18 cellular contexts compared by ENCODE assay signal in the genomic region with DNA sequence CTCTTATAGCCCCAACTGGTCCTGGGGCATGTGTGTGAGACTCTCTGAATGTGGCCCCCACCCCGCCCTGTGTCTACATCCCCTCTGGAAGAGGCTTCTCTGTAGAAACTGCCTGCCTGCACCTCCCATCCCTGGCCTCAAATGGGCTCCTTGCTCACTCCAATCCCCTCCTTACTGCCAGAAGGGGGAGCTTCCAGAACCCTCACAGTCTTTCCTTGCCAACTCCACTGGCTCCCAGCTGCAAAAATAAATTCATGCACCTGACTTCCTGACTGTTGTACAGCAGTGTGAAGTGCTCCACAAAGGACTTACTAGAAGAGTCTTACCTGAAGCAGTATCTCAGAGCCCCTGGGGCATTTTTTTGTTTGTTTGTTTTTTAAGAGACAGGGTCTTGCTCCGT. TPM values are rescaled to one million over a fixed set of nuclear protein-coding genes. Genes with fewer than 3 reads are reported as not detected.
A peak's percentile ranks its signal among the peaks of the same experiment; 100 is the strongest.
DNase-seq lines count a peak whose midpoint lies in the region; ATAC-seq and TF ChIP-seq lines count a peak whose summit lies in the region.
"Had no signal": no experiment of that assay in that cellular context is flagged by ENCODE, and none has a peak within 500 bp of the region (broad histone marks: within the 10 kb centered on the region; RNA-seq: fewer than 3 reads in every experiment).

No MANE protein-coding gene starts in this region.

- no peak overlapping the region for H3K4me2 ChIP-seq in Loucy (ENCODE audit: low read depth, low read length, poor library complexity, severe bottlenecking)

- H3K9me3 ChIP-seq in Loucy (ENCODE audit: insufficient read depth, low read depth, low read length) (no peaks in the 10 kb centered on the region), liver (ENCODE audit: control insufficient read depth in 4 of 4, low read length in 3 of 4) (no peaks in the 10 kb centered on the region)

- H3K27ac ChIP-seq in liver (ENCODE audit: low read depth in 1 of 2, low read length in 2 of 2) = no peak overlapping the region
- H3K27ac ChIP-seq: 22Rv1, C4-2B, coronary artery had no signal

- H2AFZ ChIP-seq in Loucy (ENCODE audit: low read length) = no peak overlapping the region

- H3K4me3 ChIP-seq in Loucy (ENCODE audit: low read length, poor library complexity, severe bottlenecking) (no peak overlapping the region), cardiac fibroblast (replicated peaks in 1 of 2; ENCODE audit: low read depth in 2 of 2, low read length in 2 of 2) (no peak overlapping the region), liver (ENCODE audit: low read depth in 1 of 3, low read length in 3 of 3) (no peak overlapping the region)
- H3K4me3 ChIP-seq: coronary artery had no signal

- DNase-seq in DMS 273 (lab: John Stamatoyannopoulos, UW; ENCODE audit: unreplicated experiment) = peak; percentile 11
- DNase-seq in DMS 273 treated with DMSO at 0.1 percent for 48 hours (lab: John Stamatoyannopoulos, UW) = no peak
- DNase-seq in cardiac fibroblast (ENCODE audit: low read depth in 2 of 2) = no peak
- no peak for DNase-seq in GF-D8 (lab: John Stamatoyannopoulos, UW)
- no peak for DNase-seq in NCI-H2107 (lab: John Stamatoyannopoulos, UW)
- DNase-seq: activated effector memory CD4-positive, alpha-beta T cell treated with anti-CD3 and anti-CD28 coated beads, Interleukin-2, amount 50 U/mL, for 16 hours; islet precursor cell; midbrain; NCI-H2029 treated with DMSO at 0.1 percent for 48 hours; stimulated activated CD4-positive, alpha-beta T cell treated with anti-CD3 and anti-CD28 coated beads, Interleukin-15, amount 100 ng/mL, for 24 hours; stimulated activated naive CD8-positive, alpha-beta T cell treated with anti-CD3 and anti-CD28 coated beads, Interleukin-15, amount 100 ng/mL, for 72 hours had no signal

- H3K4me1 ChIP-seq in Loucy (ENCODE audit: insufficient read depth, low read length, poor library complexity, severe bottlenecking) = peaks cover 4% of the 10 kb centered on the region
- no peaks in the 10 kb centered on the region for H3K4me1 ChIP-seq in liver (ENCODE audit: control insufficient read depth in 4 of 4, insufficient read depth in 4 of 4, low read length in 3 of 4)

- no peaks in the 10 kb centered on the region for H3F3A ChIP-seq in Loucy (ENCODE audit: low read depth)

- H3K36me3 ChIP-seq in Loucy (ENCODE audit: insufficient read depth, low read length) = peaks cover 34% of the 10 kb centered on the region; the same call in 1 of the 2 replicates
- H3K36me3 ChIP-seq in liver (ENCODE audit: control insufficient read depth in 4 of 4, insufficient read depth in 3 of 4, low read depth in 1 of 4, low read length in 3 of 4) = peaks cover 0 to 22% (median 12%) of the 10 kb centered on the region in 4 donors

- over 99% methylated on average over 2 of the region's 2 CpGs for WGBS in liver

- no peaks in the 10 kb centered on the region for H3K27me3 ChIP-seq in Loucy (ENCODE audit: insufficient read depth, low read length, poor library complexity, severe bottlenecking)
- no peaks in the 10 kb centered on the region for H3K27me3 ChIP-seq in liver (ENCODE audit: control insufficient read depth in 4 of 4, insufficient read depth in 4 of 4, low read length in 3 of 4)

- no peaks in the 10 kb centered on the region for H4K20me1 ChIP-seq in Loucy (ENCODE audit: insufficient read depth, low read length, poor library complexity, severe bottlenecking)

- H3K9me2 ChIP-seq in Loucy (replicated peaks; ENCODE audit: low read depth, low read length) = no peaks in the 10 kb centered on the region

- TF ChIP-seq CTCF in Loucy (conservative IDR thresholded peaks at IDR 0.05; ENCODE audit: low read length) (peak; percentile 44), cardiac fibroblast (IDR thresholded peaks at IDR 0.05; ENCODE audit: low read depth, low read length) (peak; percentile 13), liver (IDR thresholded peaks at IDR 0.05; ENCODE audit: low read depth, low read length, missing input control) (no peak)

- ATAC-seq in HG02642 (IDR thresholded peaks at IDR 0.05; ENCODE audit: poor library complexity, unreplicated experiment) = no peak
- ATAC-seq: stimulated activated naive CD8-positive, alpha-beta T cell treated with anti-CD3 and anti-CD28 coated beads, Interleukin-15, amount 100 ng/mL, for 72 hours had no signal

- H3K9ac ChIP-seq in Loucy (ENCODE audit: low read depth, low read length, poor library complexity, severe bottlenecking) = no peak overlapping the region
- no peak overlapping the region for H3K9ac ChIP-seq in liver (ENCODE audit: low read depth in 1 of 2, low read length in 2 of 2)

- TF ChIP-seq RAD21 in liver (IDR thresholded peaks at IDR 0.05) = peak; percentile 22 to 30

- no peaks in the 10 kb centered on the region for H3K79me2 ChIP-seq in Loucy (ENCODE audit: insufficient read depth, low read length)

TF ChIP-seq in liver, 16 proteins besides CTCF, POLR2A, EP300 and RAD21:
- TF ChIP-seq YY1 (IDR thresholded peaks at IDR 0.05) (no peak), HNF4A (conservative IDR thresholded peaks at IDR 0.05) (no peak), EGR1 (IDR thresholded peaks at IDR 0.05; ENCODE audit: low read depth in 2 of 2) (no peak), JUND (IDR thresholded peaks at IDR 0.05) (no peak), SP1 (IDR thresholded peaks at IDR 0.05) (no peak), FOXA2 (IDR thresholded peaks at IDR 0.05) (no peak), FOXA1 (IDR thresholded peaks at IDR 0.05) (no peak), NR2F2 (IDR thresholded peaks at IDR 0.05) (no peak), TAF1 (conservative IDR thresholded peaks at IDR 0.05) (no peak), HNF4G (IDR thresholded peaks at IDR 0.05) (no peak), GABPA (IDR thresholded peaks at IDR 0.05 in 1 of 2, conservative IDR thresholded peaks at IDR 0.05 in 1 of 2) (no peak), RXRA (IDR thresholded peaks at IDR 0.05) (no peak)
- TF ChIP-seq, protein P1, sequence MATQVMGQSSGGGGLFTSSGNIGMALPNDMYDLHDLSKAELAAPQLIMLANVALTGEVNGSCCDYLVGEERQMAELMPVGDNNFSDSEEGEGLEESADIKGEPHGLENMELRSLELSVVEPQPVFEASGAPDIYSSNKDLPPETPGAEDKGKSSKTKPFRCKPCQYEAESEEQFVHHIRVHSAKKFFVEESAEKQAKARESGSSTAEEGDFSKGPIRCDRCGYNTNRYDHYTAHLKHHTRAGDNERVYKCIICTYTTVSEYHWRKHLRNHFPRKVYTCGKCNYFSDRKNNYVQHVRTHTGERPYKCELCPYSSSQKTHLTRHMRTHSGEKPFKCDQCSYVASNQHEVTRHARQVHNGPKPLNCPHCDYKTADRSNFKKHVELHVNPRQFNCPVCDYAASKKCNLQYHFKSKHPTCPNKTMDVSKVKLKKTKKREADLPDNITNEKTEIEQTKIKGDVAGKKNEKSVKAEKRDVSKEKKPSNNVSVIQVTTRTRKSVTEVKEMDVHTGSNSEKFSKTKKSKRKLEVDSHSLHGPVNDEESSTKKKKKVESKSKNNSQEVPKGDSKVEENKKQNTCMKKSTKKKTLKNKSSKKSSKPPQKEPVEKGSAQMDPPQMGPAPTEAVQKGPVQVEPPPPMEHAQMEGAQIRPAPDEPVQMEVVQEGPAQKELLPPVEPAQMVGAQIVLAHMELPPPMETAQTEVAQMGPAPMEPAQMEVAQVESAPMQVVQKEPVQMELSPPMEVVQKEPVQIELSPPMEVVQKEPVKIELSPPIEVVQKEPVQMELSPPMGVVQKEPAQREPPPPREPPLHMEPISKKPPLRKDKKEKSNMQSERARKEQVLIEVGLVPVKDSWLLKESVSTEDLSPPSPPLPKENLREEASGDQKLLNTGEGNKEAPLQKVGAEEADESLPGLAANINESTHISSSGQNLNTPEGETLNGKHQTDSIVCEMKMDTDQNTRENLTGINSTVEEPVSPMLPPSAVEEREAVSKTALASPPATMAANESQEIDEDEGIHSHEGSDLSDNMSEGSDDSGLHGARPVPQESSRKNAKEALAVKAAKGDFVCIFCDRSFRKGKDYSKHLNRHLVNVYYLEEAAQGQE (IDR thresholded peaks at IDR 0.05) = no peak
- TF ChIP-seq, protein P2, sequence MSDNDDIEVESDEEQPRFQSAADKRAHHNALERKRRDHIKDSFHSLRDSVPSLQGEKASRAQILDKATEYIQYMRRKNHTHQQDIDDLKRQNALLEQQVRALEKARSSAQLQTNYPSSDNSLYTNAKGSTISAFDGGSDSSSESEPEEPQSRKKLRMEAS (IDR thresholded peaks at IDR 0.05) = no peak
- TF ChIP-seq, protein P3, sequence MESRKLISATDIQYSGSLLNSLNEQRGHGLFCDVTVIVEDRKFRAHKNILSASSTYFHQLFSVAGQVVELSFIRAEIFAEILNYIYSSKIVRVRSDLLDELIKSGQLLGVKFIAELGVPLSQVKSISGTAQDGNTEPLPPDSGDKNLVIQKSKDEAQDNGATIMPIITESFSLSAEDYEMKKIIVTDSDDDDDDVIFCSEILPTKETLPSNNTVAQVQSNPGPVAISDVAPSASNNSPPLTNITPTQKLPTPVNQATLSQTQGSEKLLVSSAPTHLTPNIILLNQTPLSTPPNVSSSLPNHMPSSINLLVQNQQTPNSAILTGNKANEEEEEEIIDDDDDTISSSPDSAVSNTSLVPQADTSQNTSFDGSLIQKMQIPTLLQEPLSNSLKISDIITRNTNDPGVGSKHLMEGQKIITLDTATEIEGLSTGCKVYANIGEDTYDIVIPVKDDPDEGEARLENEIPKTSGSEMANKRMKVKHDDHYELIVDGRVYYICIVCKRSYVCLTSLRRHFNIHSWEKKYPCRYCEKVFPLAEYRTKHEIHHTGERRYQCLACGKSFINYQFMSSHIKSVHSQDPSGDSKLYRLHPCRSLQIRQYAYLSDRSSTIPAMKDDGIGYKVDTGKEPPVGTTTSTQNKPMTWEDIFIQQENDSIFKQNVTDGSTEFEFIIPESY (IDR thresholded peaks at IDR 0.05) = no peak
- TF ChIP-seq, protein P4, sequence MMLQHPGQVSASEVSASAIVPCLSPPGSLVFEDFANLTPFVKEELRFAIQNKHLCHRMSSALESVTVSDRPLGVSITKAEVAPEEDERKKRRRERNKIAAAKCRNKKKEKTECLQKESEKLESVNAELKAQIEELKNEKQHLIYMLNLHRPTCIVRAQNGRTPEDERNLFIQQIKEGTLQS (IDR thresholded peaks at IDR 0.05) = no peak

RNA-seq across cellular contexts. Expression of a gene that starts 15.2 kb away (rescaled TPM):
- 100 to 1,000 TPM; 117 to 176 TPM for total RNA-seq in liver
- 100 to 1,000 TPM; 166 to 173 TPM for polyA plus RNA-seq in liver
- total RNA-seq: epithelial cell of proximal tubule had no signal
